In the genomic region with DNA sequence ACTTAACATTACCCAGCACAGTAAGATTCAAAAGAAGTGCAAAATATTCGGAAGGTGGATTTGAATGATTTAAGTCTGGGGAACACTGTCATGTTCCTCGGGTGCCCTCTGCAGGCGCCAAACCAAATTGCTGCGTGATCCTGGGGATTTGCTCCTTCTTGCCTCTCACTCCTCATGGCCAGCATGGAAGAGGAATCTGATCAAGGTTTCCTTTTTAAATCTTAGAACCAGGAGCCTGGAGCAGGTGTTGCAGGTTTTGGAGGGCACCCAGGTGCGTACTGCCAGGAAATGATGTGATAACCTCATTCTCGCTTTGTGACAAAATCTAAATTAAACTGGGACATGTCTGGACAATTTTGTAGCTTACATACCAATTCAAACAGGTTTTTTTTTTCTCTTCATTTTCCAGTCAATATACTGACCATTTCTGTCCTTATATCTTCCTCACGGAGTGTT, we compare ENCODE assay signal across 8 cellular contexts. TPM values are rescaled to one million over a fixed set of nuclear protein-coding genes. Genes with fewer than 3 reads are reported as not detected.
A peak's percentile ranks its signal among the peaks of the same experiment; 100 is the strongest.
DNase-seq lines count a peak whose midpoint lies in the region; ATAC-seq, FAIRE-seq and TF ChIP-seq lines count a peak whose summit lies in the region.

No MANE protein-coding gene starts in this region.

- peak; percentile 81 to 86 for TF ChIP-seq RAD21 in K562 (CRISPR knock-in tag; conservative IDR thresholded peaks at IDR 0.05 in 1 of 2, IDR thresholded peaks at IDR 0.05 in 1 of 2)

- H3K79me2 ChIP-seq in K562 (ENCODE audit: control insufficient read depth, insufficient read depth, low read length) = no peaks in the 10 kb centered on the region

- no peaks in the 10 kb centered on the region for H3K4me1 ChIP-seq in CD4-positive, alpha-beta memory T cell (ENCODE audit: insufficient read depth, low read length)
- H3K4me1 ChIP-seq in K562 (replicated peaks in 1 of 2; ENCODE audit: control insufficient read depth in 2 of 2, insufficient read depth in 2 of 2, low read length in 2 of 2) (no peaks in the 10 kb centered on the region), spleen (no peaks in the 10 kb centered on the region)

- H3K4me1 Mint-ChIP-seq in CD4-positive, alpha-beta memory T cell = peaks cover 0 to 5% (median 0%) of the 10 kb centered on the region in 4 donors

- no peak overlapping the region for H3K27ac ChIP-seq in CD4-positive, alpha-beta memory T cell (ENCODE audit: low read depth, low read length)
- H3K27ac ChIP-seq in K562 (ENCODE audit: extremely low read depth, low read depth, low read length) (no peak overlapping the region), spleen (no peak overlapping the region)

- peak; percentile 80 to 93 (median 92) for TF ChIP-seq CTCF in K562 (IDR thresholded peaks at IDR 0.05 in 2 of 3, conservative IDR thresholded peaks at IDR 0.05 in 1 of 3; ENCODE audit: insufficient read depth in 2 of 3, low read depth in 1 of 3, low read length in 3 of 3)
- peak; percentile 54 to 86 (median 79) for TF ChIP-seq CTCF in spleen (IDR thresholded peaks at IDR 0.05 in 8 of 11, conservative IDR thresholded peaks at IDR 0.05 in 3 of 11)

- in situ Hi-C loops in K562 (cut with MboI) = loop anchor here (5.0 to 25.0 kb wide), 2 partner anchors 97 to 637 kb away; no protein-coding TSS in a partner anchor

- H3K4me3 ChIP-seq in CD4-positive, alpha-beta memory T cell (ENCODE audit: low read length in 2 of 2) = no peak overlapping the region
- H3K4me3 ChIP-seq in K562 (no peak overlapping the region), spleen (no peak overlapping the region)

- WGBS in K562 (ENCODE audit: insufficient coverage, low coverage, missing lambda C conversion rate) = under 1% methylated on average over 7 of the region's 7 CpGs
- 17 to 27% (median 21%) methylated on average over 7 of the region's 7 CpGs for WGBS in spleen, 5 donors

- no peak for TF ChIP-seq POLR2A in K562 (conservative IDR thresholded peaks at IDR 0.05)
- no peak for TF ChIP-seq POLR2A in spleen (IDR thresholded peaks at IDR 0.05)

- H4K20me1 ChIP-seq in K562 (replicated peaks; ENCODE audit: control insufficient read depth, insufficient read depth, low read length) = no peaks in the 10 kb centered on the region

- peak; percentile 53 to 62 (median 57) for DNase-seq in CD4-positive, alpha-beta memory T cell
- DNase-seq in NCI-H2029 treated with DMSO at 0.1 percent for 48 hours (lab: John Stamatoyannopoulos, UW) = peak; percentile 38
- DNase-seq in K562 (ENCODE audit: extremely low read depth in 1 of 4, low spot score in 3 of 4) = peak; percentile 59 to 78 (median 62)
- peak in 45 of 51 donors; percentile 5 to 85 (median 42) for DNase-seq in hypothalamus (lab: John Stamatoyannopoulos, UW)
- DNase-seq in spleen = peak; percentile 86

- no peak overlapping the region for H3K4me2 ChIP-seq in K562 (ENCODE audit: insufficient read depth, low read length)

- no peaks in the 10 kb centered on the region for H3K36me3 Mint-ChIP-seq in CD4-positive, alpha-beta memory T cell

- peaks cover 0 to 2% of the 10 kb centered on the region in 2 donors for H3K27me3 Mint-ChIP-seq in CD4-positive, alpha-beta memory T cell

- H3K4me3 Mint-ChIP-seq in CD4-positive, alpha-beta memory T cell = no peak overlapping the region

- CTCF ChIA-PET in CD4-positive, alpha-beta memory T cell (lab: Charles Lee; ENCODE audit: partially characterized antibody) = interaction anchor here (0.6 to 3.6 kb wide), 24 partner anchors 8 to 1957 kb away, joined by 3 to 40 read pairs (median 4); a partner anchor contains a TSS
- CTCF ChIA-PET in K562 (lab: Yijun Ruan, JAX; ENCODE audit: low intra/inter-chr PET ratio) = interaction anchor here (0.5 to 3.1 kb wide), 4 partner anchors 52 to 107 kb away, joined by 3 to 30 read pairs (median 5); no protein-coding TSS in a partner anchor

- no peak overlapping the region for H3K9ac ChIP-seq in K562 (ENCODE audit: insufficient read depth in 1 of 2, low read depth in 2 of 2, low read length in 2 of 2)

- H3K9me3 ChIP-seq in CD4-positive, alpha-beta memory T cell (ENCODE audit: control insufficient read depth in 1 of 2, low read length in 2 of 2) = no peaks in the 10 kb centered on the region
- no peaks in the 10 kb centered on the region for H3K9me3 ChIP-seq in K562 (replicated peaks; ENCODE audit: control insufficient read depth, insufficient read depth, low read depth, low read length)
- no peaks in the 10 kb centered on the region for H3K9me3 ChIP-seq in spleen

- no peak for TF ChIP-seq EP300 in K562 (IDR thresholded peaks at IDR 0.05; ENCODE audit: low read length)

- POLR2A ChIA-PET in CD4-positive, alpha-beta memory T cell (lab: Charles Lee; ENCODE audit: partially characterized antibody) = interaction anchor here (0.6 to 1.2 kb wide), 2 partner anchors 9 to 420 kb away, joined by 4 to 5 read pairs; a partner anchor contains a TSS
- POLR2A ChIA-PET in K562 (lab: Yijun Ruan, JAX) = no interaction called here

- ATAC-seq in GM21786 (IDR thresholded peaks at IDR 0.05; ENCODE audit: unreplicated experiment) (peak; percentile 44), K562 (peak; percentile 79), GM21717 (IDR thresholded peaks at IDR 0.05; ENCODE audit: unreplicated experiment) (no peak)

- H3K36me3 ChIP-seq in CD4-positive, alpha-beta memory T cell (ENCODE audit: insufficient read depth, low read length) = no peaks in the 10 kb centered on the region
- H3K36me3 ChIP-seq in K562 (ENCODE audit: control insufficient read depth, insufficient read depth, low read length) (no peaks in the 10 kb centered on the region), spleen (no peaks in the 10 kb centered on the region)

- 0 out of 2 replicates have a peak overlapping the region, but pooled peaks have one; percentile 38 for H2AFZ ChIP-seq in K562 (ENCODE audit: low read depth, low read length)

- no TSS peak for BruUV-seq in K562 (replicated peaks; lab: Mats Ljungman, UMichigan)

- intact Hi-C loops in CD4-positive, alpha-beta memory T cell (cut with micrococcal nuclease) = loop anchor here (1.0 to 10.0 kb wide), 5 partner anchors 103 to 1887 kb away; no protein-coding TSS in a partner anchor
- intact Hi-C loops in K562 (cut with micrococcal nuclease) (loop anchor here (1.0 to 10.0 kb wide), 3 partner anchors 103 to 257 kb away; no protein-coding TSS in a partner anchor), spleen (cut with DNase I; ENCODE audit: low total_unique reads) (loop anchor here (5.0 kb wide), 1 partner anchor 102 kb away; no protein-coding TSS in a partner anchor)

- no peak overlapping the region for H3K27ac Mint-ChIP-seq in CD4-positive, alpha-beta memory T cell

- H3K27me3 ChIP-seq in CD4-positive, alpha-beta memory T cell (ENCODE audit: insufficient read depth, low read length) = no peaks in the 10 kb centered on the region
- H3K27me3 ChIP-seq in K562 (ENCODE audit: control insufficient read depth in 2 of 2, insufficient read depth in 2 of 2, low read length in 2 of 2) (peaks cover 3 to 21% of the 10 kb centered on the region in 2 experiments; a peak in 3 of 5 replicates), spleen (replicated peaks in 1 of 7) (no peaks in the 10 kb centered on the region)

- no peaks in the 10 kb centered on the region for H3K9me1 ChIP-seq in K562 (ENCODE audit: control insufficient read depth, insufficient read depth, low read length)

- FAIRE-seq in TTC549 (lab: Jason Lieb, UNC) = peak; percentile 38
- FAIRE-seq in K562 (lab: Jason Lieb, UNC) = peak; percentile 96

- H3K9me3 Mint-ChIP-seq in CD4-positive, alpha-beta memory T cell = no peaks in the 10 kb centered on the region

RNA-seq across cellular contexts. Expression of a gene that starts 8.1 kb away (rescaled TPM):
- total RNA-seq in CD4-positive, alpha-beta memory T cell = 10 to 100 TPM; 15.2 to 16.7 TPM
- 10 to 100 TPM; 43.8 to 70.7 TPM for polyA plus RNA-seq in CD4-positive, alpha-beta memory T cell
- 2.6 and 8.7 TPM in 2 replicates for total RNA-seq in K562 (2011; cell fraction: chromatin; rRNA removed; ENCODE audit: low replicate concordance)
- 5.1 and 7.0 TPM in 2 replicates for total RNA-seq in K562 (2011; cell fraction: nucleolus; rRNA removed)
- 9.4 and 11.9 TPM in 2 replicates for total RNA-seq in K562 (2011; cell fraction: nucleoplasm; rRNA removed)
- 58.8 and 103 TPM in 2 replicates for total RNA-seq in K562 (2014; rRNA removed)
- total RNA-seq in K562 (2014; rRNA removed; fragmentation: Illumina TruSeq; extraction: Trizol) = 143 and 183 TPM in 2 replicates
- 107 and 122 TPM in 2 replicates for total RNA-seq in K562 (2015; rRNA removed; fragmentation: Illumina TruSeq; extraction: Trizol)
- 53.1 and 60.1 TPM in 2 replicates for total RNA-seq in K562 (2021)
- 40.0 and 82.4 TPM in 2 replicates for polyA plus RNA-seq in K562 (2011; rRNA removed)
- polyA plus RNA-seq in K562 (2011; cell fraction: cytosol; rRNA removed) = 5.2 and 13.6 TPM in 2 replicates
- 4.4 and 7.0 TPM in 2 replicates for polyA plus RNA-seq in K562 (2011; cell fraction: nucleus; rRNA removed)
- 66.9 and 88.4 TPM in 2 replicates for polyA plus RNA-seq in K562 (2012)
- 151 and 174 TPM in 2 replicates for polyA plus RNA-seq in K562 (2014; fragmentation: Illumina TruSeq; extraction: Trizol)
- polyA plus RNA-seq in K562 (2014; fragmentation: Nextera tagmentation; extraction: Ambion mirVana) = 100 to 1,000 TPM; 112 to 144 TPM
- polyA plus RNA-seq in K562 (2014; rRNA removed) = 142 and 214 TPM in 2 replicates
- polyA minus RNA-seq in K562 (2011; rRNA and poly(A)+ RNA removed) = 25.9 and 29.3 TPM in 2 replicates
- polyA minus RNA-seq in K562 (2011; cell fraction: cytosol; rRNA and poly(A)+ RNA removed) = 7.1 and 11.0 TPM in 2 replicates
- polyA minus RNA-seq in K562 (2011; cell fraction: nucleus; rRNA and poly(A)+ RNA removed) = 3.9 and 6.0 TPM in 2 replicates
- 10 to 100 TPM; 14.1 to 74.4 (median 20.4) TPM for total RNA-seq in spleen
- polyA plus RNA-seq in spleen = 10 to 100 TPM; 59.3 to 73.5 (median 59.7) TPM

RNA-seq across cellular contexts. Expression of a gene that starts 26.0 kb away (rescaled TPM):
- 1 to 10 TPM; 3.0 to 3.7 TPM for total RNA-seq in CD4-positive, alpha-beta memory T cell
- under 1 TPM; 0.59 to 0.86 TPM for polyA plus RNA-seq in CD4-positive, alpha-beta memory T cell
- not detected in 2 replicates for total RNA-seq in K562 (2011; cell fraction: chromatin; rRNA removed; ENCODE audit: low replicate concordance)
- total RNA-seq in K562 (2011; cell fraction: nucleolus; rRNA removed) = not detected in 2 replicates
- not detected in 2 replicates for total RNA-seq in K562 (2011; cell fraction: nucleoplasm; rRNA removed)
- total RNA-seq in K562 (2014; rRNA removed) = not detected in 2 replicates
- not detected in 2 replicates for total RNA-seq in K562 (2014; rRNA removed; fragmentation: Illumina TruSeq; extraction: Trizol)
- not detected in 2 replicates for total RNA-seq in K562 (2015; rRNA removed; fragmentation: Illumina TruSeq; extraction: Trizol)
- not detected in 2 replicates for total RNA-seq in K562 (2021)
- polyA plus RNA-seq in K562 (2011; rRNA removed) = 0.04 TPM in 1 of 2 replicates, not detected in the other
- not detected in 2 replicates for polyA plus RNA-seq in K562 (2011; cell fraction: cytosol; rRNA removed)
- not detected in 2 replicates for polyA plus RNA-seq in K562 (2011; cell fraction: nucleus; rRNA removed)
- not detected in 2 replicates for polyA plus RNA-seq in K562 (2012)
- not detected in 2 replicates for polyA plus RNA-seq in K562 (2014; fragmentation: Illumina TruSeq; extraction: Trizol)
- polyA plus RNA-seq in K562 (2014; fragmentation: Nextera tagmentation; extraction: Ambion mirVana) = not detected
- not detected in 2 replicates for polyA plus RNA-seq in K562 (2014; rRNA removed)
- polyA minus RNA-seq in K562 (2011; rRNA and poly(A)+ RNA removed) = not detected in 2 replicates
- polyA minus RNA-seq in K562 (2011; cell fraction: cytosol; rRNA and poly(A)+ RNA removed) = not detected in 2 replicates
- not detected in 2 replicates for polyA minus RNA-seq in K562 (2011; cell fraction: nucleus; rRNA and poly(A)+ RNA removed)
- not detected for total RNA-seq in spleen
- not detected for polyA plus RNA-seq in spleen
